ENCODE assay signal across 1 cellular context in the genomic region with DNA sequence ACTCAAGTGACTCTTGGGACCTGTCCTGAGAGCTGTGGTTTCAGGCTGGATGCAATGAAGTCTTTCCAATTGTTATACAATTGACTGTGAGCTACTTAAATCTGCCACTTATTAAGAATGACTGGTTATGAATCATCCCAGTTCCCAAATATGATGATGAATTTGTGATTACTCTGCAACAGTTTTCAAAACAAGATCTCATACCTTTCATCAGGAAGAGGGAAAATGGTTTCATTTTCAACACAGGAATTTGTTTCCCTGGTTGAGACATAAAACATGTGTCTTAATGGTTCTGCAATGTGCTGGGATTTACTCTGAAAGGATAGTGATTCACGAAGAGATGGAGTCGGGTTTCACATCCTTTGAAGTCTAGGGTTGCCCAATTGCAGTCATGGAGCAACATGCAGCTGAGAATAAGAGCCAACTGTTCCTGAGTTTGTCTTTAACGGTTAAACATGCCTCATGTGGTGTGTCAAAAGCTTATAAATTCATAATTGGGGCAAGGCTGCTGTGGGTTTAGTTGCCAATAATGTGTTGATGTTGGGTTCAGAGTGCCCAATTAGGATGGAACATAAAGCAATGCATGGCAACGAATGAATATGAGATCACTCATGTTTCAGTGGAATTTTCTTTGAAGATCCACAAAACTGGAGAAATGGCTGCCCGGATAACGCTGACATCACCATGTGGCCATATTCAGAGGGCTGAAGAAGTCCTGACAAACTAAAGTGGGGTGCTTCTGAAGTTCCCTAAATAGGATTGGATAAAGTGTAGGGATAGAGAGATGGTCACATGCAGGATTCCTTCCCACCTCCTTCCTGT.
A peak's percentile ranks its signal among the peaks of the same experiment; 100 is the strongest.
TF ChIP-seq lines count a peak whose summit lies in the region.

No MANE protein-coding gene starts in this region.

TF ChIP-seq in HepG2, 621 proteins besides CTCF, POLR2A, EP300 and RAD21 (continued from another document and continues in another):
- TF ChIP-seq ZNF839 (CRISPR knock-in tag; IDR thresholded peaks at IDR 0.05; ENCODE audit: borderline replicate concordance) (no peak), POLR2G (IDR thresholded peaks at IDR 0.05; ENCODE audit: low read depth, low read length) (peak; percentile 92), SCMH1 (CRISPR knock-in tag; IDR thresholded peaks at IDR 0.05; ENCODE audit: borderline replicate concordance) (no peak), ARNTL (CRISPR knock-in tag; IDR thresholded peaks at IDR 0.05) (peak; percentile 81), SRSF9 (IDR thresholded peaks at IDR 0.05; ENCODE audit: borderline replicate concordance, insufficient read depth, low read depth, low read length, poor library complexity, severe bottlenecking) (no peak), ZFYVE20 (CRISPR knock-in tag; IDR thresholded peaks at IDR 0.05; ENCODE audit: borderline replicate concordance, low read depth) (no peak), FOXJ3 (CRISPR knock-in tag; IDR thresholded peaks at IDR 0.05; ENCODE audit: borderline replicate concordance) (peak; percentile 90), AGO2 (optimal IDR thresholded peaks at IDR 0.05; ENCODE audit: low read depth, low read length) (peak; percentile 40), ZNF546 (CRISPR knock-in tag; conservative IDR thresholded peaks at IDR 0.05) (no peak), NR2C2 (CRISPR knock-in tag; IDR thresholded peaks at IDR 0.05; ENCODE audit: borderline replicate concordance) (peak; percentile 80), SNAI1 (CRISPR knock-in tag; IDR thresholded peaks at IDR 0.05; ENCODE audit: borderline replicate concordance) (no peak), ZNF253 (CRISPR knock-in tag; IDR thresholded peaks at IDR 0.05; ENCODE audit: borderline replicate concordance) (no peak), ZNF24 (IDR thresholded peaks at IDR 0.05) (peak; percentile 56), SOX13 (IDR thresholded peaks at IDR 0.05) (no peak), SOX13 (CRISPR knock-in tag; conservative IDR thresholded peaks at IDR 0.05 in 1 of 2, IDR thresholded peaks at IDR 0.05 in 1 of 2) (peak; percentile 40 to 96; a peak in 2 of 4 replicates), CENPX (CRISPR knock-in tag; IDR thresholded peaks at IDR 0.05) (no peak), CBX1 (IDR thresholded peaks at IDR 0.05; ENCODE audit: low read depth) (peak; percentile 88), GLI4 (CRISPR knock-in tag; IDR thresholded peaks at IDR 0.05; ENCODE audit: borderline replicate concordance) (no peak; the same call in 1 of the 2 replicates), ZNF737 (CRISPR knock-in tag; IDR thresholded peaks at IDR 0.05; ENCODE audit: borderline replicate concordance) (no peak), JUNB (CRISPR knock-in tag; IDR thresholded peaks at IDR 0.05; ENCODE audit: borderline replicate concordance) (peak; percentile 51; the same call in 1 of the 2 replicates), TCF7 (IDR thresholded peaks at IDR 0.05; ENCODE audit: low read depth) (peak; percentile 98), ZNF20 (CRISPR knock-in tag; IDR thresholded peaks at IDR 0.05) (no peak), SMAD1 (CRISPR knock-in tag; IDR thresholded peaks at IDR 0.05; ENCODE audit: borderline replicate concordance, low read depth) (no peak), HNRNPK (IDR thresholded peaks at IDR 0.05; ENCODE audit: low read depth, low read length, poor library complexity, severe bottlenecking) (no peak), ZNF10 (CRISPR knock-in tag; IDR thresholded peaks at IDR 0.05; ENCODE audit: borderline replicate concordance, low read depth) (no peak), MAFG (CRISPR knock-in tag; IDR thresholded peaks at IDR 0.05) (no peak), PRMT3 (CRISPR knock-in tag; IDR thresholded peaks at IDR 0.05; ENCODE audit: borderline replicate concordance, low read depth) (no peak), DMAP1 (CRISPR knock-in tag; IDR thresholded peaks at IDR 0.05) (peak; percentile 95), ZNF891 (CRISPR knock-in tag; IDR thresholded peaks at IDR 0.05) (no peak), STAT5B (CRISPR knock-in tag; IDR thresholded peaks at IDR 0.05) (no peak), ARID2 (CRISPR knock-in tag; IDR thresholded peaks at IDR 0.05; ENCODE audit: borderline replicate concordance) (0 out of 2 replicates have a peak, but pooled peaks have one; percentile 64)
- TF ChIP-seq, protein P1, sequence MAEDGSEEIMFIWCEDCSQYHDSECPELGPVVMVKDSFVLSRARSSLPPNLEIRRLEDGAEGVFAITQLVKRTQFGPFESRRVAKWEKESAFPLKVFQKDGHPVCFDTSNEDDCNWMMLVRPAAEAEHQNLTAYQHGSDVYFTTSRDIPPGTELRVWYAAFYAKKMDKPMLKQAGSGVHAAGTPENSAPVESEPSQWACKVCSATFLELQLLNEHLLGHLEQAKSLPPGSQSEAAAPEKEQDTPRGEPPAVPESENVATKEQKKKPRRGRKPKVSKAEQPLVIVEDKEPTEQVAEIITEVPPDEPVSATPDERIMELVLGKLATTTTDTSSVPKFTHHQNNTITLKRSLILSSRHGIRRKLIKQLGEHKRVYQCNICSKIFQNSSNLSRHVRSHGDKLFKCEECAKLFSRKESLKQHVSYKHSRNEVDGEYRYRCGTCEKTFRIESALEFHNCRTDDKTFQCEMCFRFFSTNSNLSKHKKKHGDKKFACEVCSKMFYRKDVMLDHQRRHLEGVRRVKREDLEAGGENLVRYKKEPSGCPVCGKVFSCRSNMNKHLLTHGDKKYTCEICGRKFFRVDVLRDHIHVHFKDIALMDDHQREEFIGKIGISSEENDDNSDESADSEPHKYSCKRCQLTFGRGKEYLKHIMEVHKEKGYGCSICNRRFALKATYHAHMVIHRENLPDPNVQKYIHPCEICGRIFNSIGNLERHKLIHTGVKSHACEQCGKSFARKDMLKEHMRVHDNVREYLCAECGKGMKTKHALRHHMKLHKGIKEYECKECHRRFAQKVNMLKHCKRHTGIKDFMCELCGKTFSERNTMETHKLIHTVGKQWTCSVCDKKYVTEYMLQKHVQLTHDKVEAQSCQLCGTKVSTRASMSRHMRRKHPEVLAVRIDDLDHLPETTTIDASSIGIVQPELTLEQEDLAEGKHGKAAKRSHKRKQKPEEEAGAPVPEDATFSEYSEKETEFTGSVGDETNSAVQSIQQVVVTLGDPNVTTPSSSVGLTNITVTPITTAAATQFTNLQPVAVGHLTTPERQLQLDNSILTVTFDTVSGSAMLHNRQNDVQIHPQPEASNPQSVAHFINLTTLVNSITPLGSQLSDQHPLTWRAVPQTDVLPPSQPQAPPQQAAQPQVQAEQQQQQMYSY (CRISPR knock-in tag; IDR thresholded peaks at IDR 0.05), result 0 out of 2 replicates have a peak, but pooled peaks have one; percentile 33
- TF ChIP-seq, protein P2, sequence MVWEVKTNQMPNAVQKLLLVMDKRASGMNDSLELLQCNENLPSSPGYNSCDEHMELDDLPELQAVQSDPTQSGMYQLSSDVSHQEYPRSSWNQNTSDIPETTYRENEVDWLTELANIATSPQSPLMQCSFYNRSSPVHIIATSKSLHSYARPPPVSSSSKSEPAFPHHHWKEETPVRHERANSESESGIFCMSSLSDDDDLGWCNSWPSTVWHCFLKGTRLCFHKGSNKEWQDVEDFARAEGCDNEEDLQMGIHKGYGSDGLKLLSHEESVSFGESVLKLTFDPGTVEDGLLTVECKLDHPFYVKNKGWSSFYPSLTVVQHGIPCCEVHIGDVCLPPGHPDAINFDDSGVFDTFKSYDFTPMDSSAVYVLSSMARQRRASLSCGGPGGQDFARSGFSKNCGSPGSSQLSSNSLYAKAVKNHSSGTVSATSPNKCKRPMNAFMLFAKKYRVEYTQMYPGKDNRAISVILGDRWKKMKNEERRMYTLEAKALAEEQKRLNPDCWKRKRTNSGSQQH (CRISPR knock-in tag; IDR thresholded peaks at IDR 0.05; ENCODE audit: low read depth), result no peak; the same call in 1 of the 2 replicates
- TF ChIP-seq, protein P3, sequence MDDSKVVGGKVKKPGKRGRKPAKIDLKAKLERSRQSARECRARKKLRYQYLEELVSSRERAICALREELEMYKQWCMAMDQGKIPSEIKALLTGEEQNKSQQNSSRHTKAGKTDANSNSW (CRISPR knock-in tag; IDR thresholded peaks at IDR 0.05; ENCODE audit: borderline replicate concordance), result no peak
- TF ChIP-seq, protein P4, sequence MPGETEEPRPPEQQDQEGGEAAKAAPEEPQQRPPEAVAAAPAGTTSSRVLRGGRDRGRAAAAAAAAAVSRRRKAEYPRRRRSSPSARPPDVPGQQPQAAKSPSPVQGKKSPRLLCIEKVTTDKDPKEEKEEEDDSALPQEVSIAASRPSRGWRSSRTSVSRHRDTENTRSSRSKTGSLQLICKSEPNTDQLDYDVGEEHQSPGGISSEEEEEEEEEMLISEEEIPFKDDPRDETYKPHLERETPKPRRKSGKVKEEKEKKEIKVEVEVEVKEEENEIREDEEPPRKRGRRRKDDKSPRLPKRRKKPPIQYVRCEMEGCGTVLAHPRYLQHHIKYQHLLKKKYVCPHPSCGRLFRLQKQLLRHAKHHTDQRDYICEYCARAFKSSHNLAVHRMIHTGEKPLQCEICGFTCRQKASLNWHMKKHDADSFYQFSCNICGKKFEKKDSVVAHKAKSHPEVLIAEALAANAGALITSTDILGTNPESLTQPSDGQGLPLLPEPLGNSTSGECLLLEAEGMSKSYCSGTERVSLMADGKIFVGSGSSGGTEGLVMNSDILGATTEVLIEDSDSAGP (CRISPR knock-in tag; IDR thresholded peaks at IDR 0.05; ENCODE audit: borderline replicate concordance), result no peak
- TF ChIP-seq, protein P5, sequence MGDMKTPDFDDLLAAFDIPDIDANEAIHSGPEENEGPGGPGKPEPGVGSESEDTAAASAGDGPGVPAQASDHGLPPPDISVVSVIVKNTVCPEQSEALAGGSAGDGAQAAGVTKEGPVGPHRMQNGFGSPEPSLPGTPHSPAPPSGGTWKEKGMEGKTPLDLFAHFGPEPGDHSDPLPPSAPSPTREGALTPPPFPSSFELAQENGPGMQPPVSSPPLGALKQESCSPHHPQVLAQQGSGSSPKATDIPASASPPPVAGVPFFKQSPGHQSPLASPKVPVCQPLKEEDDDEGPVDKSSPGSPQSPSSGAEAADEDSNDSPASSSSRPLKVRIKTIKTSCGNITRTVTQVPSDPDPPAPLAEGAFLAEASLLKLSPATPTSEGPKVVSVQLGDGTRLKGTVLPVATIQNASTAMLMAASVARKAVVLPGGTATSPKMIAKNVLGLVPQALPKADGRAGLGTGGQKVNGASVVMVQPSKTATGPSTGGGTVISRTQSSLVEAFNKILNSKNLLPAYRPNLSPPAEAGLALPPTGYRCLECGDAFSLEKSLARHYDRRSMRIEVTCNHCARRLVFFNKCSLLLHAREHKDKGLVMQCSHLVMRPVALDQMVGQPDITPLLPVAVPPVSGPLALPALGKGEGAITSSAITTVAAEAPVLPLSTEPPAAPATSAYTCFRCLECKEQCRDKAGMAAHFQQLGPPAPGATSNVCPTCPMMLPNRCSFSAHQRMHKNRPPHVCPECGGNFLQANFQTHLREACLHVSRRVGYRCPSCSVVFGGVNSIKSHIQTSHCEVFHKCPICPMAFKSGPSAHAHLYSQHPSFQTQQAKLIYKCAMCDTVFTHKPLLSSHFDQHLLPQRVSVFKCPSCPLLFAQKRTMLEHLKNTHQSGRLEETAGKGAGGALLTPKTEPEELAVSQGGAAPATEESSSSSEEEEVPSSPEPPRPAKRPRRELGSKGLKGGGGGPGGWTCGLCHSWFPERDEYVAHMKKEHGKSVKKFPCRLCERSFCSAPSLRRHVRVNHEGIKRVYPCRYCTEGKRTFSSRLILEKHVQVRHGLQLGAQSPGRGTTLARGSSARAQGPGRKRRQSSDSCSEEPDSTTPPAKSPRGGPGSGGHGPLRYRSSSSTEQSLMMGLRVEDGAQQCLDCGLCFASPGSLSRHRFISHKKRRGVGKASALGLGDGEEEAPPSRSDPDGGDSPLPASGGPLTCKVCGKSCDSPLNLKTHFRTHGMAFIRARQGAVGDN (CRISPR knock-in tag; IDR thresholded peaks at IDR 0.05), result peak; percentile 9; the same call in 1 of the 2 replicates
- TF ChIP-seq, protein P6, sequence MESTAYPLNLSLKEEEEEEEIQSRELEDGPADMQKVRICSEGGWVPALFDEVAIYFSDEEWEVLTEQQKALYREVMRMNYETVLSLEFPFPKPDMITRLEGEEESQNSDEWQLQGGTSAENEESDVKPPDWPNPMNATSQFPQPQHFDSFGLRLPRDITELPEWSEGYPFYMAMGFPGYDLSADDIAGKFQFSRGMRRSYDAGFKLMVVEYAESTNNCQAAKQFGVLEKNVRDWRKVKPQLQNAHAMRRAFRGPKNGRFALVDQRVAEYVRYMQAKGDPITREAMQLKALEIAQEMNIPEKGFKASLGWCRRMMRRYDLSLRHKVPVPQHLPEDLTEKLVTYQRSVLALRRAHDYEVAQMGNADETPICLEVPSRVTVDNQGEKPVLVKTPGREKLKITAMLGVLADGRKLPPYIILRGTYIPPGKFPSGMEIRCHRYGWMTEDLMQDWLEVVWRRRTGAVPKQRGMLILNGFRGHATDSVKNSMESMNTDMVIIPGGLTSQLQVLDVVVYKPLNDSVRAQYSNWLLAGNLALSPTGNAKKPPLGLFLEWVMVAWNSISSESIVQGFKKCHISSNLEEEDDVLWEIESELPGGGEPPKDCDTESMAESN (CRISPR knock-in tag; conservative IDR thresholded peaks at IDR 0.05), result peak; percentile 82
- TF ChIP-seq, protein P7, sequence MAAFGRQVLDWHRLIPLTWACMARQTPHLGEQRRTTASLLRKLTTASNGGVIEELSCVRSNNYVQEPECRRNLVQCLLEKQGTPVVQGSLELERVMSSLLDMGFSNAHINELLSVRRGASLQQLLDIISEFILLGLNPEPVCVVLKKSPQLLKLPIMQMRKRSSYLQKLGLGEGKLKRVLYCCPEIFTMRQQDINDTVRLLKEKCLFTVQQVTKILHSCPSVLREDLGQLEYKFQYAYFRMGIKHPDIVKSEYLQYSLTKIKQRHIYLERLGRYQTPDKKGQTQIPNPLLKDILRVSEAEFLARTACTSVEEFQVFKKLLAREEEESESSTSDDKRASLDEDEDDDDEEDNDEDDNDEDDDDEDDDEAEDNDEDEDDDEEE (CRISPR knock-in tag; IDR thresholded peaks at IDR 0.05), result no peak
- TF ChIP-seq, protein P8, sequence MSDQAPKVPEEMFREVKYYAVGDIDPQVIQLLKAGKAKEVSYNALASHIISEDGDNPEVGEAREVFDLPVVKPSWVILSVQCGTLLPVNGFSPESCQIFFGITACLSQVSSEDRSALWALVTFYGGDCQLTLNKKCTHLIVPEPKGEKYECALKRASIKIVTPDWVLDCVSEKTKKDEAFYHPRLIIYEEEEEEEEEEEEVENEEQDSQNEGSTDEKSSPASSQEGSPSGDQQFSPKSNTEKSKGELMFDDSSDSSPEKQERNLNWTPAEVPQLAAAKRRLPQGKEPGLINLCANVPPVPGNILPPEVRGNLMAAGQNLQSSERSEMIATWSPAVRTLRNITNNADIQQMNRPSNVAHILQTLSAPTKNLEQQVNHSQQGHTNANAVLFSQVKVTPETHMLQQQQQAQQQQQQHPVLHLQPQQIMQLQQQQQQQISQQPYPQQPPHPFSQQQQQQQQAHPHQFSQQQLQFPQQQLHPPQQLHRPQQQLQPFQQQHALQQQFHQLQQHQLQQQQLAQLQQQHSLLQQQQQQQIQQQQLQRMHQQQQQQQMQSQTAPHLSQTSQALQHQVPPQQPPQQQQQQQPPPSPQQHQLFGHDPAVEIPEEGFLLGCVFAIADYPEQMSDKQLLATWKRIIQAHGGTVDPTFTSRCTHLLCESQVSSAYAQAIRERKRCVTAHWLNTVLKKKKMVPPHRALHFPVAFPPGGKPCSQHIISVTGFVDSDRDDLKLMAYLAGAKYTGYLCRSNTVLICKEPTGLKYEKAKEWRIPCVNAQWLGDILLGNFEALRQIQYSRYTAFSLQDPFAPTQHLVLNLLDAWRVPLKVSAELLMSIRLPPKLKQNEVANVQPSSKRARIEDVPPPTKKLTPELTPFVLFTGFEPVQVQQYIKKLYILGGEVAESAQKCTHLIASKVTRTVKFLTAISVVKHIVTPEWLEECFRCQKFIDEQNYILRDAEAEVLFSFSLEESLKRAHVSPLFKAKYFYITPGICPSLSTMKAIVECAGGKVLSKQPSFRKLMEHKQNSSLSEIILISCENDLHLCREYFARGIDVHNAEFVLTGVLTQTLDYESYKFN (CRISPR knock-in tag; conservative IDR thresholded peaks at IDR 0.05), result peak; percentile 85
